In the genomic region with DNA sequence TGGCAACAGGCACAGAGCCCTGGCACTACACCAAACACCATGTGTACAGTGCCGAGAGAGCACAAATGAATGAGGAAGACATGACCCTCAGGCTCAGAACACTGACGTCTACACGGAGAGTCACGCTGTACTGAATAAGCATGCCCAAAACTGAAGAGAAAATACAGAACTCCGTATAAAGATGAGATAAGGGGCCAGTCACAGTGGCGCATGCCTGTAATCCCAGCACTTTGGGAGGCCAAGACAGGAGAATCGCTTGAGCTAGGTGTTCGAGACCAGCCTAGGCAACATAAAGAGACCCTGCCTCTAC, we compare ENCODE assay signal across 1 cellular context.
TF ChIP-seq lines count a peak whose summit lies in the region.

No MANE protein-coding gene starts in this region.

TF ChIP-seq in GM23338, 12 proteins besides CTCF, POLR2A, EP300 and RAD21 (continued from another document):
- TF ChIP-seq, protein P1, sequence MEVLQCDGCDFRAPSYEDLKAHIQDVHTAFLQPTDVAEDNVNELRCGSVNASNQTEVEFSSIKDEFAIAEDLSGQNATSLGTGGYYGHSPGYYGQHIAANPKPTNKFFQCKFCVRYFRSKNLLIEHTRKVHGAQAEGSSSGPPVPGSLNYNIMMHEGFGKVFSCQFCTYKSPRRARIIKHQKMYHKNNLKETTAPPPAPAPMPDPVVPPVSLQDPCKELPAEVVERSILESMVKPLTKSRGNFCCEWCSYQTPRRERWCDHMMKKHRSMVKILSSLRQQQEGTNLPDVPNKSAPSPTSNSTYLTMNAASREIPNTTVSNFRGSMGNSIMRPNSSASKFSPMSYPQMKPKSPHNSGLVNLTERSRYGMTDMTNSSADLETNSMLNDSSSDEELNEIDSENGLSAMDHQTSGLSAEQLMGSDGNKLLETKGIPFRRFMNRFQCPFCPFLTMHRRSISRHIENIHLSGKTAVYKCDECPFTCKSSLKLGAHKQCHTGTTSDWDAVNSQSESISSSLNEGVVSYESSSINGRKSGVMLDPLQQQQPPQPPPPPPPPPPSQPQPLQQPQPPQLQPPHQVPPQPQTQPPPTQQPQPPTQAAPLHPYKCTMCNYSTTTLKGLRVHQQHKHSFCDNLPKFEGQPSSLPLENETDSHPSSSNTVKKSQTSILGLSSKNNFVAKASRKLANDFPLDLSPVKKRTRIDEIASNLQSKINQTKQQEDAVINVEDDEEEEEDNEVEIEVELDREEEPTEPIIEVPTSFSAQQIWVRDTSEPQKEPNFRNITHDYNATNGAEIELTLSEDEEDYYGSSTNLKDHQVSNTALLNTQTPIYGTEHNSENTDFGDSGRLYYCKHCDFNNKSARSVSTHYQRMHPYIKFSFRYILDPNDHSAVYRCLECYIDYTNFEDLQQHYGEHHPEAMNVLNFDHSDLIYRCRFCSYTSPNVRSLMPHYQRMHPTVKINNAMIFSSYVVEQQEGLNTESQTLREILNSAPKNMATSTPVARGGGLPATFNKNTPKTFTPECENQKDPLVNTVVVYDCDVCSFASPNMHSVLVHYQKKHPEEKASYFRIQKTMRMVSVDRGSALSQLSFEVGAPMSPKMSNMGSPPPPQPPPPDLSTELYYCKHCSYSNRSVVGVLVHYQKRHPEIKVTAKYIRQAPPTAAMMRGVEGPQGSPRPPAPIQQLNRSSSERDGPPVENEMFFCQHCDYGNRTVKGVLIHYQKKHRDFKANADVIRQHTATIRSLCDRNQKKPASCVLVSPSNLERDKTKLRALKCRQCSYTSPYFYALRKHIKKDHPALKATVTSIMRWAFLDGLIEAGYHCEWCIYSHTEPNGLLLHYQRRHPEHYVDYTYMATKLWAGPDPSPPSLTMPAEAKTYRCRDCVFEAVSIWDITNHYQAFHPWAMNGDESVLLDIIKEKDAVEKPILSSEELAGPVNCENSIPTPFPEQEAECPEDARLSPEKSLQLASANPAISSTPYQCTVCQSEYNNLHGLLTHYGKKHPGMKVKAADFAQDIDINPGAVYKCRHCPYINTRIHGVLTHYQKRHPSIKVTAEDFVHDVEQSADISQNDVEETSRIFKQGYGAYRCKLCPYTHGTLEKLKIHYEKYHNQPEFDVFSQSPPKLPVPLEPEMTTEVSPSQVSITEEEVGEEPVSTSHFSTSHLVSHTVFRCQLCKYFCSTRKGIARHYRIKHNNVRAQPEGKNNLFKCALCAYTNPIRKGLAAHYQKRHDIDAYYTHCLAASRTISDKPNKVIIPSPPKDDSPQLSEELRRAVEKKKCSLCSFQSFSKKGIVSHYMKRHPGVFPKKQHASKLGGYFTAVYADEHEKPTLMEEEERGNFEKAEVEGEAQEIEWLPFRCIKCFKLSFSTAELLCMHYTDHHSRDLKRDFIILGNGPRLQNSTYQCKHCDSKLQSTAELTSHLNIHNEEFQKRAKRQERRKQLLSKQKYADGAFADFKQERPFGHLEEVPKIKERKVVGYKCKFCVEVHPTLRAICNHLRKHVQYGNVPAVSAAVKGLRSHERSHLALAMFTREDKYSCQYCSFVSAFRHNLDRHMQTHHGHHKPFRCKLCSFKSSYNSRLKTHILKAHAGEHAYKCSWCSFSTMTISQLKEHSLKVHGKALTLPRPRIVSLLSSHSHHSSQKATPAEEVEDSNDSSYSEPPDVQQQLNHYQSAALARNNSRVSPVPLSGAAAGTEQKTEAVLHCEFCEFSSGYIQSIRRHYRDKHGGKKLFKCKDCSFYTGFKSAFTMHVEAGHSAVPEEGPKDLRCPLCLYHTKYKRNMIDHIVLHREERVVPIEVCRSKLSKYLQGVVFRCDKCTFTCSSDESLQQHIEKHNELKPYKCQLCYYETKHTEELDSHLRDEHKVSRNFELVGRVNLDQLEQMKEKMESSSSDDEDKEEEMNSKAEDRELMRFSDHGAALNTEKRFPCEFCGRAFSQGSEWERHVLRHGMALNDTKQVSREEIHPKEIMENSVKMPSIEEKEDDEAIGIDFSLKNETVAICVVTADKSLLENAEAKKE (CRISPR knock-in tag; IDR thresholded peaks at IDR 0.05) = no peak
- TF ChIP-seq, protein P2, sequence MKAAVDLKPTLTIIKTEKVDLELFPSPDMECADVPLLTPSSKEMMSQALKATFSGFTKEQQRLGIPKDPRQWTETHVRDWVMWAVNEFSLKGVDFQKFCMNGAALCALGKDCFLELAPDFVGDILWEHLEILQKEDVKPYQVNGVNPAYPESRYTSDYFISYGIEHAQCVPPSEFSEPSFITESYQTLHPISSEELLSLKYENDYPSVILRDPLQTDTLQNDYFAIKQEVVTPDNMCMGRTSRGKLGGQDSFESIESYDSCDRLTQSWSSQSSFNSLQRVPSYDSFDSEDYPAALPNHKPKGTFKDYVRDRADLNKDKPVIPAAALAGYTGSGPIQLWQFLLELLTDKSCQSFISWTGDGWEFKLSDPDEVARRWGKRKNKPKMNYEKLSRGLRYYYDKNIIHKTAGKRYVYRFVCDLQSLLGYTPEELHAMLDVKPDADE (IDR thresholded peaks at IDR 0.05) = no peak
- TF ChIP-seq CREB1 (CRISPR knock-in tag; IDR thresholded peaks at IDR 0.05; ENCODE audit: low read depth) = no peak
- no peak for TF ChIP-seq STAT1 (IDR thresholded peaks at IDR 0.05; ENCODE audit: unreplicated experiment)
- TF ChIP-seq ZNF331 (CRISPR knock-in tag; IDR thresholded peaks at IDR 0.05; ENCODE audit: low read depth) = no peak
- TF ChIP-seq ZNF114 (CRISPR knock-in tag; IDR thresholded peaks at IDR 0.05) = no peak
- TF ChIP-seq EZH2phosphoT487 (IDR thresholded peaks at IDR 0.05; ENCODE audit: unreplicated experiment) = no peak
- TF ChIP-seq REST (IDR thresholded peaks at IDR 0.05; ENCODE audit: unreplicated experiment) = no peak
